In genomic region chr14:92475451-92476187, GRCh38 we compare ENCODE assay signal across 16 cellular contexts. TPM values are rescaled to one million over a fixed set of nuclear protein-coding genes. Genes with fewer than 3 reads are reported as not detected.
DNase-seq lines count a peak whose midpoint lies in the region; ATAC-seq, FAIRE-seq and TF ChIP-seq lines count a peak whose summit lies in the region.
"Had no signal": no experiment of that assay in that cellular context is flagged by ENCODE, and none has a peak within 500 bp of the region (broad histone marks: within the 10 kb centered on the region; RNA-seq: fewer than 3 reads in every experiment).

No MANE protein-coding gene starts in this region.

- no peak for FAIRE-seq in urothelium cell line (lab: Jason Lieb, UNC)

- H3K4ac ChIP-seq in neuronal stem cell (ENCODE audit: low read length) = no peak overlapping the region

- no peak overlapping the region for H2AFZ ChIP-seq in neuronal stem cell (ENCODE audit: low read length)

- no peak overlapping the region for H3K18ac ChIP-seq in neuronal stem cell (ENCODE audit: low read length)

- TF ChIP-seq CTCF in adrenal gland (IDR thresholded peaks at IDR 0.05) = no peak

- H3K14ac ChIP-seq in neuronal stem cell (ENCODE audit: low read length) = no peak overlapping the region

- H3K27ac ChIP-seq in adrenal gland = peak overlapping the region; percentile 12 to 69 (median 54)
- H3K27ac ChIP-seq in neuronal stem cell (replicated peaks; ENCODE audit: low read length) = no peak overlapping the region

- H3K23ac ChIP-seq in neuronal stem cell (ENCODE audit: low read depth, low read length, poor library complexity) = no peak overlapping the region

- H3K27me3 ChIP-seq in adrenal gland = no peaks in the 10 kb centered on the region
- peaks cover 0 to 4% (median 0%) of the 10 kb centered on the region in 3 experiments for H3K27me3 ChIP-seq in neuronal stem cell (ENCODE audit: control insufficient read depth in 3 of 3, insufficient read depth in 3 of 3, low read depth in 1 of 3, low read length in 3 of 3)
- H3K27me3 ChIP-seq: MG63 had no signal

- intact Hi-C loops in adrenal gland (cut with DNase I) = no loop called here
- intact Hi-C loops in left ventricle myocardium superior (cut with micrococcal nuclease) = no loop called here

- ATAC-seq in left ventricle myocardium superior (peak; percentile 82), GM21447 (IDR thresholded peaks at IDR 0.05; ENCODE audit: unreplicated experiment) (no peak)

- H3K4me2 ChIP-seq in neuronal stem cell (ENCODE audit: insufficient read depth, low read length, poor library complexity, severe bottlenecking) = no peak overlapping the region

- H4K8ac ChIP-seq in neuronal stem cell (ENCODE audit: low read depth, low read length) = no peak overlapping the region

- no peak overlapping the region for H2BK12ac ChIP-seq in neuronal stem cell (ENCODE audit: low read length)

- H3K36me3 ChIP-seq in adrenal gland (replicated peaks in 1 of 2) (no peaks in the 10 kb centered on the region), neuronal stem cell (replicated peaks in 1 of 2; ENCODE audit: control insufficient read depth in 2 of 2, insufficient read depth in 2 of 2, low read length in 2 of 2) (no peaks in the 10 kb centered on the region)
- H3K36me3 ChIP-seq: MG63 had no signal

- no peaks in the 10 kb centered on the region for H3K79me1 ChIP-seq in neuronal stem cell (ENCODE audit: low read depth, low read length)

- H2BK5ac ChIP-seq in neuronal stem cell (ENCODE audit: low read length) = no peak overlapping the region

- TF ChIP-seq POLR2A in adrenal gland (IDR thresholded peaks at IDR 0.05) = no peak

- no peak overlapping the region for H2BK120ac ChIP-seq in neuronal stem cell (ENCODE audit: low read depth, low read length)

- H2BK15ac ChIP-seq in neuronal stem cell (ENCODE audit: low read length) = no peak overlapping the region

- H3K4me3 ChIP-seq in adrenal gland = no peak overlapping the region
- H3K4me3 ChIP-seq in skeletal muscle cell (ENCODE audit: low read depth, low read length) = no peak overlapping the region
- no peak overlapping the region for H3K4me3 ChIP-seq in neuronal stem cell (ENCODE audit: low read length in 2 of 2)
- H3K4me3 ChIP-seq: MG63 had no signal

- no peak overlapping the region for H4K91ac ChIP-seq in neuronal stem cell (ENCODE audit: low read depth, low read length, poor library complexity)

- DNase-seq in Kasumi-1 (lab: John Stamatoyannopoulos, UW) (peak; percentile 61 to 64), adrenal gland (peak in 6 of 7 donors; percentile 72 to 86 (median 82)), left ventricle myocardium superior (peak; percentile 80), skeletal muscle cell (ENCODE audit: low read depth) (peak; percentile 76), neuronal stem cell (ENCODE audit: low spot score) (no peak), urothelium cell line (ENCODE audit: low spot score) (no peak)
- DNase-seq in activated effector memory CD4-positive, alpha-beta T cell treated with Interleukin-2 at 50 U/mL for 16 hours = no peak
- DNase-seq: activated naive CD8-positive, alpha-beta T cell treated with anti-CD3 and anti-CD28 coated beads for 36 hours; CD4-positive, alpha-beta T cell; endodermal cell; H9; MG63; NCI-H524 treated with DMSO at 0.1 percent for 48 hours; stimulated activated CD4-positive, alpha-beta T cell treated with anti-CD3 and anti-CD28 coated beads, Interleukin-4, amount 100 ng/mL, for 4 hours had no signal

- no peak overlapping the region for H2AK5ac ChIP-seq in neuronal stem cell (ENCODE audit: low read depth, low read length)

- H3K9ac ChIP-seq in neuronal stem cell (ENCODE audit: low read depth, low read length, poor library complexity) = no peak overlapping the region

- WGBS in adrenal gland, 4 donors = 41 to 57% (median 46%) methylated on average over 14 of the region's 14 CpGs
- no CpG with 5 or more reads among the region's 14 CpGs for WGBS in neuronal stem cell (ENCODE audit: extremely low coverage in 2 of 2, insufficient read length in 2 of 2, insufficient replicate concordance in 1 of 2), 2 donors

- no peaks in the 10 kb centered on the region for H3K9me3 ChIP-seq in adrenal gland (replicated peaks in 1 of 3)
- no peaks in the 10 kb centered on the region for H3K9me3 ChIP-seq in neuronal stem cell (replicated peaks in 1 of 2; ENCODE audit: control insufficient read depth in 2 of 2, insufficient read depth in 1 of 2, low read depth in 1 of 2, low read length in 2 of 2)
- H3K9me3 ChIP-seq: MG63 had no signal

- H3K4me1 ChIP-seq in adrenal gland (replicated peaks in 1 of 2) (peaks cover 18 to 27% of the 10 kb centered on the region in 2 donors), neuronal stem cell (ENCODE audit: control insufficient read depth in 2 of 2, insufficient read depth in 1 of 2, low read depth in 1 of 2, low read length in 2 of 2) (no peaks in the 10 kb centered on the region)

RNA-seq across cellular contexts. Expression of gene RIN3, which starts 38.0 kb away (rescaled TPM):
- 10 to 100 TPM; 21.5 to 63.2 (median 30.3) TPM for total RNA-seq in adrenal gland
- 10 to 100 TPM in 2 of 3 donors, 1 to 10 TPM in 1; 8.1 to 55.7 (median 32.5) TPM for polyA plus RNA-seq in adrenal gland
- total RNA-seq in left ventricle myocardium superior = 14.7 TPM
- 1.3 TPM for polyA plus RNA-seq in neuronal stem cell (2013, experiment 1 of 2)
- polyA plus RNA-seq in neuronal stem cell (2013, experiment 2 of 2) = 1.6 TPM
- polyA plus RNA-seq: neural cell had no signal

Comparison
In these comparisons a context has a peak if more than half of its experiments do, and no peak if none do; other contexts are left out.
1. DNase-seq: peak in Kasumi-1 (2 of 2), adrenal gland (6 of 7), left ventricle myocardium superior (single experiment) and skeletal muscle cell (single experiment); none in activated effector memory CD4-positive, alpha-beta T cell treated with Interleukin-2 at 50 U/mL for 16 hours (single experiment), neuronal stem cell (single experiment) and urothelium cell line (single experiment).